In the genomic region with DNA sequence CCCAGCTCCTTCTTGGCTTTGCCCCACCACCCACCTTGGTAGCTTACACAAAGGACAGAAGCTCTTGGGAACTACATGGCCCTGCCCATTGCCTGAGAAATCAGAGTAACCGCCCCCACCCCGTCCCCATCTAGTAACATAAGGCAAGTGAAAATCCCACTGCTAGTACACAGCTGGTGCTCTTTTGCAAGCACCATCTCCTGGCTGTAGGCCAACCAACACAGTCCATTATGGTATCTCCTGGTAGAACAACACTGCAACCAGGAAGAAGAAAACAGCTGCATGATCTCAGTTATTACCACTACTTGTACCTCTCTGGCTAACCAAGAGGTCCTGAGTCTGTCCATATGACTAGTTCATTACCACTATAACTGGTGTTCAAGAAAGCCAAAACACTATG, we compare ENCODE assay signal across 14 cellular contexts.
"Had no signal": no experiment of that assay in that cellular context is flagged by ENCODE, and none has a peak within 500 bp of the region (broad histone marks: within the 10 kb centered on the region; RNA-seq: fewer than 3 reads in every experiment).

No MANE protein-coding gene starts in this region.

- H3K27me3 ChIP-seq: body of pancreas, neutrophil, testis had no signal

- H3K36me3 ChIP-seq: left ventricle myocardium inferior, neutrophil had no signal

- H3K27ac ChIP-seq: body of pancreas, coronary artery, left ventricle myocardium inferior, neutrophil, testis had no signal

- H3K4me1 ChIP-seq: body of pancreas, left ventricle myocardium inferior, testis had no signal

- DNase-seq: activated CD4-positive, CD25-positive, alpha-beta regulatory T cell treated with anti-CD3 and anti-CD28 coated beads, Interleukin-2, amount 50 U/mL, for 72 hours; activated naive CD8-positive, alpha-beta T cell treated with anti-CD3 and anti-CD28 coated beads for 36 hours; body of pancreas; caudate nucleus; foreskin fibroblast; glutamatergic neuron; left ventricle myocardium inferior; mucosa of descending colon; naive thymus-derived CD4-positive, alpha-beta T cell; stimulated activated CD4-positive, alpha-beta T cell treated with anti-CD3 and anti-CD28 coated beads, Interleukin-1b, Interleukin-23, amount 100 ng/mL, for 48 hours; stimulated activated naive CD8-positive, alpha-beta T cell treated with anti-CD3 and anti-CD28 coated beads, Interleukin-15, amount 100 ng/mL, for 72 hours; testis had no signal

- H3K9me3 ChIP-seq: body of pancreas, mucosa of descending colon, neutrophil, testis had no signal

- ATAC-seq: body of pancreas; mucosa of descending colon; naive thymus-derived CD4-positive, alpha-beta T cell; stimulated activated naive CD8-positive, alpha-beta T cell treated with anti-CD3 and anti-CD28 coated beads, Interleukin-15, amount 100 ng/mL, for 72 hours had no signal

- H3K4me3 ChIP-seq: body of pancreas, coronary artery, left ventricle myocardium inferior, mucosa of descending colon, testis had no signal
